In the genomic region with DNA sequence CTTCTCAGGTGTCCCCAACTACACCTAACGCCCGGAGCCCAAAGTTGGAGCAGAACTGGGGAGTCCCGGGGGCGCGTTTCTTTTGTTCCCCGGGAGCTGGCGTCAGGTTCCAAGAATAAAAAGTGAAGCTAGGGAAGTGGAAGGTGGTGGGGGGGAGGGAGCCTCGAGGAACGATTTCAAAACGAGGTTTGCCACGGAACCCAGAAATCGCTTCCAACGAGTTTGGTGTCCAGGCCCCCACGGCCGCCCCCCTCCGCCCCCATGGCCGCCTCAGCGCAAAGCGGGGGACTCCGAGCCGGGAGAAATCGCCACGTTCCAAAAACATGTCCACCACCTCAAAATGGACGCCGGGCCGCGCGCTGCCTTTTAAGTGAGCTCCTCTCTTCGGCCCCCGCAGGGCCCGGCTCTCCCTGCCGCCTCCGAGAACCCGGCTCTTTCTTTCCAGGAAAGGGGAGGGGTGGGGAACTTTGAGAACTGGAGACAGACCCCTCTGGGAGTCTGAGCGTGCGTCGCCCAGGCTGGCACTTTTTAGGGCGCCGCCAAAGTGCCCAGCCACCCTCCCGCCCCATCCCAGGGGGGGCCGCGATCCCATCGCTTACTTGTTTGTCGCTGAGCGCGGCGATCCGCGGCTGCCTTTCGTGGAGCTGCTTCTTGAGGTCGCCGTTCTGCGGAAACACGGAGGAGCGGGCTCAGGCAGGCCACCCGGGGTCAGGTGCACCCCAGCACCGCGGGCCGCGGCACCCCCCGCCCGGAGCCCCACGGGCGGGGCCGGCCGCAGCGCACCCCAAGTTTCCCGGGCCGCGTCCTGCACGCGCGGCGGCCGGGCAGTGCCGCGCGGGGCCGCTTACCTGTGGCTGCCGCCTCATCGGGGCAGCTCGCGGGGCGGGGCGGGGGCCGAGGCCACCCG, we compare ENCODE assay signal across 9 cellular contexts. TPM values are rescaled to one million over a fixed set of nuclear protein-coding genes. Genes with fewer than 3 reads are reported as not detected.
A peak's percentile ranks its signal among the peaks of the same experiment; 100 is the strongest.
DNase-seq lines count a peak whose midpoint lies in the region; ATAC-seq and TF ChIP-seq lines count a peak whose summit lies in the region.
"Had no signal": no experiment of that assay in that cellular context is flagged by ENCODE, and none has a peak within 500 bp of the region (broad histone marks: within the 10 kb centered on the region; RNA-seq: fewer than 3 reads in every experiment).

No MANE protein-coding gene starts in this region.

- H3K9me3 Mint-ChIP-seq in activated CD8-positive, alpha-beta memory T cell treated with anti-CD3 and anti-CD28 coated beads, Interleukin-2, amount 10 ng/mL, durations not matched to agents 7 days and 5 days (ENCODE audit: low read depth), result no peaks in the 10 kb centered on the region

- H3K27me3 ChIP-seq in iPS-20b (ENCODE audit: insufficient read depth, low read length), result peaks cover 11% of the 10 kb centered on the region
- H3K27me3 ChIP-seq in testis, result no peaks in the 10 kb centered on the region

- intact Hi-C loops in testis (cut with DNase I; ENCODE audit: low total_unique reads), result no loop called here

- H3K9me3 ChIP-seq in iPS-20b (ENCODE audit: insufficient read depth, low read depth, low read length), result no peaks in the 10 kb centered on the region
- H3K9me3 ChIP-seq in testis, result no peaks in the 10 kb centered on the region

- peak overlapping the region; percentile 83; the same call in 1 of the 2 replicates for H3K4me3 ChIP-seq in iPS-20b (ENCODE audit: low read length)
- peak overlapping the region; percentile 69 to 78 for H3K4me3 ChIP-seq in testis

- no peak for ATAC-seq in activated CD8-positive, alpha-beta memory T cell treated with anti-CD3 and anti-CD28 coated beads, Interleukin-2, amount 10 ng/mL, durations not matched to agents 7 days and 5 days
- ATAC-seq in GM18907 (IDR thresholded peaks at IDR 0.05; ENCODE audit: unreplicated experiment), result no peak

- no peak overlapping the region for H3K27ac Mint-ChIP-seq in activated CD8-positive, alpha-beta memory T cell treated with anti-CD3 and anti-CD28 coated beads, Interleukin-2, amount 10 ng/mL, durations not matched to agents 7 days and 5 days

- DNase-seq in activated CD4-positive, alpha-beta T cell treated with anti-CD3 and anti-CD28 coated beads for 48 hours, result peak; percentile 24
- DNase-seq in activated CD4-positive, alpha-beta T cell treated with anti-CD3 and anti-CD28 coated beads for 1 hour, result no peak
- no peak for DNase-seq in activated CD8-positive, alpha-beta memory T cell treated with anti-CD3 and anti-CD28 coated beads, Interleukin-2, amount 10 ng/mL, durations not matched to agents 7 days and 5 days
- DNase-seq in testis, result peak; percentile 56
- DNase-seq in NCI-H1048 (lab: John Stamatoyannopoulos, UW), result no peak
- DNase-seq in putamen (ENCODE audit: low spot score), result no peak
- DNase-seq: NCI-H446 treated with DMSO at 0.1 percent for 48 hours had no signal

- peaks cover 23% of the 10 kb centered on the region for H3K36me3 ChIP-seq in iPS-20b (ENCODE audit: insufficient read depth, low read depth, low read length)
- H3K36me3 ChIP-seq in testis (ENCODE audit: low read depth, missing control alignments), result no peaks in the 10 kb centered on the region

- no peak for TF ChIP-seq CTCF in testis (IDR thresholded peaks at IDR 0.05)

- no peak for TF ChIP-seq POLR2A in testis (IDR thresholded peaks at IDR 0.05)

- H3K4me1 Mint-ChIP-seq in activated CD8-positive, alpha-beta memory T cell treated with anti-CD3 and anti-CD28 coated beads, Interleukin-2, amount 10 ng/mL, durations not matched to agents 7 days and 5 days, result peaks cover 13% of the 10 kb centered on the region

- H3K9ac ChIP-seq in iPS-20b (ENCODE audit: low read depth, low read length), result peak overlapping the region; percentile 90

- peaks cover 67% of the 10 kb centered on the region for H3K27me3 Mint-ChIP-seq in activated CD8-positive, alpha-beta memory T cell treated with anti-CD3 and anti-CD28 coated beads, Interleukin-2, amount 10 ng/mL, durations not matched to agents 7 days and 5 days

- 0% methylated on average over 87 of the region's 87 CpGs; no CpG with 5 or more reads in 1 of the 2 donors for WGBS in testis, 2 donors

- no peaks in the 10 kb centered on the region for H3K36me3 Mint-ChIP-seq in activated CD8-positive, alpha-beta memory T cell treated with anti-CD3 and anti-CD28 coated beads, Interleukin-2, amount 10 ng/mL, durations not matched to agents 7 days and 5 days

- H3K27ac ChIP-seq in iPS-20b (ENCODE audit: low read length) (peak overlapping the region; percentile 74), testis (peak overlapping the region; percentile 90 to 95)

- peak overlapping the region; percentile 9 for H3K4me3 Mint-ChIP-seq in activated CD8-positive, alpha-beta memory T cell treated with anti-CD3 and anti-CD28 coated beads, Interleukin-2, amount 10 ng/mL, durations not matched to agents 7 days and 5 days

- CTCF ChIA-PET in activated CD8-positive, alpha-beta memory T cell treated with anti-CD3 and anti-CD28 coated beads, Interleukin-2, amount 10 ng/mL, durations not matched to agents 7 days and 5 days (lab: Charles Lee), result no interaction called here

- H3K4me1 ChIP-seq in iPS-20b (ENCODE audit: insufficient read depth, low read length) (peaks cover 19% of the 10 kb centered on the region; the same call in 1 of the 2 replicates), testis (peaks cover 21% of the 10 kb centered on the region)

RNA-seq across cellular contexts. Expression of a gene that starts 1.6 kb away (rescaled TPM):
- total RNA-seq in activated CD8-positive, alpha-beta memory T cell treated with anti-CD3 and anti-CD28 coated beads, Interleukin-2, amount 10 ng/mL, durations not matched to agents 7 days and 5 days, result under 1 TPM; 0.84 to 0.93 TPM
- 10 to 100 TPM; 19.0 to 37.9 TPM for total RNA-seq in testis
- polyA plus RNA-seq in testis (ENCODE audit: insufficient read depth, low read depth, low replicate concordance), result 8.5 TPM

Comparison
In these comparisons a context has a peak if more than half of its experiments do, and no peak if none do; other contexts are left out.
1. DNase-seq: peak in activated CD4-positive, alpha-beta T cell treated with anti-CD3 and anti-CD28 coated beads for 48 hours (single experiment) and testis (single experiment); none in activated CD4-positive, alpha-beta T cell treated with anti-CD3 and anti-CD28 coated beads for 1 hour (single experiment), activated CD8-positive, alpha-beta memory T cell treated with anti-CD3 and anti-CD28 coated beads, Interleukin-2, amount 10 ng/mL, durations not matched to agents 7 days and 5 days (single experiment), NCI-H1048 (single experiment) and putamen (single experiment).
2. RNA of a gene that starts 1.6 kb away (total RNA-seq): 19.0 to 37.9 TPM in testis; 0.84 to 0.93 TPM in activated CD8-positive, alpha-beta memory T cell treated with anti-CD3 and anti-CD28 coated beads, Interleukin-2, amount 10 ng/mL, durations not matched to agents 7 days and 5 days; every median in the first group is over 10 times any median in the second.